10 cellular contexts compared by ENCODE assay signal in the genomic region with DNA sequence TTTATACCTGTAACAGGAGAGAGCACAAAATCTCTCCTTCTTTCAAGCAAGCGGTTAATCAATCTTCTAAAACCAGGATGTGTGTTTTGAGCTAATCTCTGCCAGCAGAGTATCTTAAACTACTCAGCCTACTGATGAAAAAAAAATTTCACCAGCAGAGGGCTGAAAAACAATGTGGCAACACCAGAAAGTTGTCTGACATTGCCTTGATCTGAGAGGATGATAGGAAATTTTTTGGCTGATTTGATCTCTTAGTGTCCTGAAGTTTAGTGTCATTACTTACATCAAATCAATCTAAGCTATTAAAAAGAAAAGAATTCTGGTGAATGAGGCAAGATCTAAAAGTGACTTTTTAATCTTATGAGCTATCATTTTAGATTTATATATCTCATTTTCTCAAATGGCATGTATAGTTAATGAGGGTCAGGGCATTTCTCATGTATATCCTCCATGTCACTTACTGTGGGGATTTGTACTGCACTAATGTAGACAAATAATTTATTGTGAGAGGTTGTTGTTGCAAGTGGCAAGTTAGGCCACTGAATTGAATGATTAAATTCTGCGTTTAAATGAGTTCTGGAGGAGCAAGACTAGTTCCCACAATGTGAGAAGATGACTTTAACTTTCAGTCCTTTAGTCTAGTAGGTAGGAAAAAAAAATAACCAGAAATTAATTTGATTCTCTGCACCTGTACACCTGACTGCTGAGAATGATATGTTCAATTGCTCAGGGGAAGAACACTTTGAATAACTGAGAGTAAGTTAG. TPM values are rescaled to one million over a fixed set of nuclear protein-coding genes. Genes with fewer than 3 reads are reported as not detected.
DNase-seq lines count a peak whose midpoint lies in the region; ATAC-seq and TF ChIP-seq lines count a peak whose summit lies in the region.
"Had no signal": no experiment of that assay in that cellular context is flagged by ENCODE, and none has a peak within 500 bp of the region (broad histone marks: within the 10 kb centered on the region; RNA-seq: fewer than 3 reads in every experiment).

No MANE protein-coding gene starts in this region.

- no peaks in the 10 kb centered on the region for H3K27me3 ChIP-seq in fibroblast of lung (ENCODE audit: control insufficient read depth, insufficient read depth, low read length)

- no peak overlapping the region for H3K27ac Mint-ChIP-seq in activated CD8-positive, alpha-beta T cell treated with anti-CD3 and anti-CD28 coated beads for 36 hours

- ATAC-seq in SK-N-SH treated with all-trans-retinoic acid at 6 μM for 48 hours (peak; percentile 67), omental fat pad (ENCODE audit: low FRiP score) (no peak), HG02970 (IDR thresholded peaks at IDR 0.05; ENCODE audit: low FRiP score, unreplicated experiment) (no peak)
- no peak for ATAC-seq in activated CD8-positive, alpha-beta T cell treated with anti-CD3 and anti-CD28 coated beads for 36 hours

- intact Hi-C loops in activated CD8-positive, alpha-beta T cell treated with anti-CD3 and anti-CD28 coated beads for 36 hours (cut with micrococcal nuclease) = no loop called here

- no peak overlapping the region for H3K27ac ChIP-seq in fibroblast of lung (ENCODE audit: insufficient read depth, low read length)
- H3K27ac ChIP-seq: SK-N-MC had no signal

- H4K20me1 ChIP-seq in fibroblast of lung (ENCODE audit: control insufficient read depth, extremely low read depth, insufficient read depth, low read length) = peaks cover 1% of the 10 kb centered on the region

- H3K27me3 Mint-ChIP-seq in activated CD8-positive, alpha-beta T cell treated with anti-CD3 and anti-CD28 coated beads for 36 hours = peaks cover 12% of the 10 kb centered on the region

- peaks cover 9% of the 10 kb centered on the region for H3K4me1 ChIP-seq in fibroblast of lung (ENCODE audit: control insufficient read depth, extremely low read depth, insufficient read depth, low read length)

- H3K36me3 ChIP-seq in fibroblast of lung (ENCODE audit: control insufficient read depth, insufficient read depth, low read length) = peaks cover 14% of the 10 kb centered on the region

- H3K4me3 Mint-ChIP-seq in activated CD8-positive, alpha-beta T cell treated with anti-CD3 and anti-CD28 coated beads for 36 hours = no peak overlapping the region
- H3K4me3 Mint-ChIP-seq: nephron progenitor cell had no signal

- in situ Hi-C loops in G401 (cut with HindIII; ENCODE audit: low sequenced_read_pairs) = no loop called here

- POLR2A ChIA-PET in activated CD8-positive, alpha-beta T cell treated with anti-CD3 and anti-CD28 coated beads for 36 hours (lab: Charles Lee) = no interaction called here

- no peak overlapping the region for H3K4me3 ChIP-seq in fibroblast of lung (replicated peaks in 1 of 4; ENCODE audit: control extremely low read depth in 1 of 4, insufficient read depth in 1 of 4, low read depth in 3 of 4, low read length in 4 of 4)
- H3K4me3 ChIP-seq: SK-N-MC had no signal

- TF ChIP-seq CTCF in fibroblast of lung (conservative IDR thresholded peaks at IDR 0.05 in 1 of 2, IDR thresholded peaks at IDR 0.05 in 1 of 2; ENCODE audit: low read depth in 1 of 2, low read length in 2 of 2) = peak; percentile 27 to 28
- no peak for TF ChIP-seq CTCF in activated CD8-positive, alpha-beta T cell treated with anti-CD3 and anti-CD28 coated beads for 36 hours (IDR thresholded peaks at IDR 0.05)
- TF ChIP-seq CTCF in omental fat pad (IDR thresholded peaks at IDR 0.05) = no peak

- H3K9ac ChIP-seq in fibroblast of lung (ENCODE audit: insufficient read depth, low read length) = no peak overlapping the region

- peak; percentile 39 for DNase-seq in G401 (ENCODE audit: low spot score)
- peak in 1 of 2 donors; percentile 56 for DNase-seq in fibroblast of lung (ENCODE audit: low read depth in 2 of 2)
- DNase-seq in renal cortical epithelial cell (ENCODE audit: low read depth) = peak; percentile 40
- no peak for DNase-seq in activated CD8-positive, alpha-beta T cell treated with anti-CD3 and anti-CD28 coated beads for 36 hours
- DNase-seq in omental fat pad (ENCODE audit: low spot score) = no peak
- no peak for DNase-seq in DMS153 treated with DMSO at 0.1 percent for 48 hours (lab: John Stamatoyannopoulos, UW; ENCODE audit: unreplicated experiment)
- DNase-seq: nephron progenitor cell had no signal

- H3K4me2 ChIP-seq in fibroblast of lung (ENCODE audit: extremely low read depth, insufficient read depth, low read length) = no peak overlapping the region

- H3K36me3 Mint-ChIP-seq in activated CD8-positive, alpha-beta T cell treated with anti-CD3 and anti-CD28 coated beads for 36 hours (ENCODE audit: low read depth) = no peaks in the 10 kb centered on the region

- H3K79me2 ChIP-seq in fibroblast of lung (ENCODE audit: control insufficient read depth, insufficient read depth, low read length) = peaks cover 1% of the 10 kb centered on the region

- no peaks in the 10 kb centered on the region for H3K4me1 Mint-ChIP-seq in activated CD8-positive, alpha-beta T cell treated with anti-CD3 and anti-CD28 coated beads for 36 hours (ENCODE audit: low read depth)

- no peak overlapping the region for H2AFZ ChIP-seq in fibroblast of lung (ENCODE audit: low read length)

- no peaks in the 10 kb centered on the region for H3K9me3 Mint-ChIP-seq in activated CD8-positive, alpha-beta T cell treated with anti-CD3 and anti-CD28 coated beads for 36 hours
- H3K9me3 Mint-ChIP-seq: nephron progenitor cell had no signal

- H3K9me3 ChIP-seq in fibroblast of lung (ENCODE audit: control insufficient read depth, insufficient read depth, low read depth, low read length) = no peaks in the 10 kb centered on the region

- CTCF ChIA-PET in activated CD8-positive, alpha-beta T cell treated with anti-CD3 and anti-CD28 coated beads for 36 hours (lab: Charles Lee) = interaction anchor here (1.0 kb wide), 1 partner anchor 16 kb away, joined by 3 read pairs; no protein-coding TSS in a partner anchor

TF ChIP-seq in SK-N-SH treated with all-trans-retinoic acid at 6 μM for 48 hours, 23 proteins besides CTCF, POLR2A, EP300 and RAD21 (continues in another document):
- TF ChIP-seq ZNF8 (CRISPR knock-in tag; IDR thresholded peaks at IDR 0.05) (no peak), CSDC2 (CRISPR knock-in tag; IDR thresholded peaks at IDR 0.05) (no peak), ARNTL (CRISPR knock-in tag; IDR thresholded peaks at IDR 0.05; ENCODE audit: borderline replicate concordance, low read depth) (no peak), OSR1 (CRISPR knock-in tag; IDR thresholded peaks at IDR 0.05) (no peak), GLIS3 (CRISPR knock-in tag; IDR thresholded peaks at IDR 0.05) (no peak), ZFP3 (CRISPR knock-in tag; IDR thresholded peaks at IDR 0.05) (no peak), ISL1 (CRISPR knock-in tag; IDR thresholded peaks at IDR 0.05) (no peak), ZFP30 (CRISPR knock-in tag; IDR thresholded peaks at IDR 0.05) (no peak), ZC3H10 (CRISPR knock-in tag; IDR thresholded peaks at IDR 0.05) (no peak), PPARA (CRISPR knock-in tag; IDR thresholded peaks at IDR 0.05; ENCODE audit: borderline replicate concordance) (no peak), RARB (CRISPR knock-in tag; IDR thresholded peaks at IDR 0.05) (no peak)
- TF ChIP-seq, protein P1, sequence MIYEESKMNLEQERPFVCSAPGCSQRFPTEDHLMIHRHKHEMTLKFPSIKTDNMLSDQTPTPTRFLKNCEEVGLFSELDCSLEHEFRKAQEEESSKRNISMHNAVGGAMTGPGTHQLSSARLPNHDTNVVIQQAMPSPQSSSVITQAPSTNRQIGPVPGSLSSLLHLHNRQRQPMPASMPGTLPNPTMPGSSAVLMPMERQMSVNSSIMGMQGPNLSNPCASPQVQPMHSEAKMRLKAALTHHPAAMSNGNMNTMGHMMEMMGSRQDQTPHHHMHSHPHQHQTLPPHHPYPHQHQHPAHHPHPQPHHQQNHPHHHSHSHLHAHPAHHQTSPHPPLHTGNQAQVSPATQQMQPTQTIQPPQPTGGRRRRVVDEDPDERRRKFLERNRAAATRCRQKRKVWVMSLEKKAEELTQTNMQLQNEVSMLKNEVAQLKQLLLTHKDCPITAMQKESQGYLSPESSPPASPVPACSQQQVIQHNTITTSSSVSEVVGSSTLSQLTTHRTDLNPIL (CRISPR knock-in tag; IDR thresholded peaks at IDR 0.05; ENCODE audit: low read depth) = no peak
- TF ChIP-seq, protein P2, sequence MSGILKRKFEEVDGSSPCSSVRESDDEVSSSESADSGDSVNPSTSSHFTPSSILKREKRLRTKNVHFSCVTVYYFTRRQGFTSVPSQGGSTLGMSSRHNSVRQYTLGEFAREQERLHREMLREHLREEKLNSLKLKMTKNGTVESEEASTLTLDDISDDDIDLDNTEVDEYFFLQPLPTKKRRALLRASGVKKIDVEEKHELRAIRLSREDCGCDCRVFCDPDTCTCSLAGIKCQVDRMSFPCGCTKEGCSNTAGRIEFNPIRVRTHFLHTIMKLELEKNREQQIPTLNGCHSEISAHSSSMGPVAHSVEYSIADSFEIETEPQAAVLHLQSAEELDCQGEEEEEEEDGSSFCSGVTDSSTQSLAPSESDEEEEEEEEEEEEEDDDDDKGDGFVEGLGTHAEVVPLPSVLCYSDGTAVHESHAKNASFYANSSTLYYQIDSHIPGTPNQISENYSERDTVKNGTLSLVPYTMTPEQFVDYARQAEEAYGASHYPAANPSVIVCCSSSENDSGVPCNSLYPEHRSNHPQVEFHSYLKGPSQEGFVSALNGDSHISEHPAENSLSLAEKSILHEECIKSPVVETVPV (CRISPR knock-in tag; IDR thresholded peaks at IDR 0.05) = no peak

RNA-seq across cellular contexts. Expression of a gene that starts 10.8 kb away (rescaled TPM):
- 75.1 and 86.8 TPM in 2 replicates for total RNA-seq in G401 (2014; rRNA removed; shearing (Covaris generic))
- 186 and 199 TPM in 2 replicates for total RNA-seq in fibroblast of lung
- 200 and 208 TPM in 2 replicates for polyA plus RNA-seq in fibroblast of lung
- polyA plus RNA-seq in fibroblast of lung (2012) = 119 and 123 TPM in 2 replicates
- 886 and 1,145 TPM in 2 replicates for polyA minus RNA-seq in fibroblast of lung (ENCODE audit: low replicate concordance)
- 130 and 216 TPM in 2 replicates for total RNA-seq in renal cortical epithelial cell
- under 1 TPM in 1 of 2 experiments, not detected in 1; 0.20 TPM for total RNA-seq in activated CD8-positive, alpha-beta T cell treated with anti-CD3 and anti-CD28 coated beads for 36 hours
- total RNA-seq in omental fat pad = 100 to 1,000 TPM; 156 to 391 (median 347) TPM

Comparison
In these comparisons a context has a peak if more than half of its experiments do, and no peak if none do; other contexts are left out.
1. DNase-seq: peak in G401 (single experiment) and renal cortical epithelial cell (single experiment); none in activated CD8-positive, alpha-beta T cell treated with anti-CD3 and anti-CD28 coated beads for 36 hours (single experiment), omental fat pad (single experiment) and DMS153 treated with DMSO at 0.1 percent for 48 hours (single experiment).
2. CTCF ChIP-seq: peak in fibroblast of lung (2 of 2); none in activated CD8-positive, alpha-beta T cell treated with anti-CD3 and anti-CD28 coated beads for 36 hours (single experiment) and omental fat pad (0 of 3).
3. RNA of a gene that starts 10.8 kb away (total RNA-seq): 156 to 391 TPM in omental fat pad, 130 to 216 TPM in renal cortical epithelial cell, 186 to 199 TPM in fibroblast of lung and 75.1 to 86.8 TPM in G401; 0.20 TPM in activated CD8-positive, alpha-beta T cell treated with anti-CD3 and anti-CD28 coated beads for 36 hours; every median in the first group is over 10 times any median in the second.